Comparison of ENCODE assay signal across 25 cellular contexts in the genomic region with DNA sequence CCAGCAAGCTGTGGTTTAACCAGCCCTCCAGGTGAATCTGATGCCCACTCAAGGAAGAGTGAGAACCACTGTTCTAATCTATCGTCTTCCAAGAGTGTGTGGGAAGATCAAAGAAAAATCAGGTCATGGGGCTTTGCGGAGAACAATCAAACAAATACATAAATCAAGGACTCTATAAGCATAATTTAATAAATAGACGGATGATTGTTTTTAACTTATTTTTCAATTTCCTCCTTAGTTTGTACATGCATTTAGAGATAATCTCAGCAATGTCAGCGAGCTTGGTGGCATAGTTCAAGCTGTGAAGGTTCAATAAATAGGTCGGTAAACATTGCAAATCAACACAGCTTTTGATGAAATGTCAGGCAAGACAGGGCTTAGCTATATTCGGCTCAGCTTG.
"Had no signal": no experiment of that assay in that cellular context is flagged by ENCODE, and none has a peak within 500 bp of the region (broad histone marks: within the 10 kb centered on the region; RNA-seq: fewer than 3 reads in every experiment).

No MANE protein-coding gene starts in this region.

- H3K36me3 ChIP-seq: ascending aorta, cardiac muscle cell, heart left ventricle, pancreas, right atrium auricular region, uterus had no signal

- H3K4me3 ChIP-seq: ascending aorta, cardiac muscle cell, heart left ventricle, pancreas, right atrium auricular region, smooth muscle cell, uterus had no signal

- H3K9me3 ChIP-seq: ascending aorta, heart left ventricle, pancreas, right atrium auricular region, uterus had no signal

- H3K27ac ChIP-seq: ascending aorta, cardiac muscle cell, heart left ventricle, pancreas, right atrium auricular region, uterus had no signal

- H3K4me1 ChIP-seq: ascending aorta, heart left ventricle, pancreas, right atrium auricular region, uterus had no signal

- ATAC-seq: effector memory CD8-positive, alpha-beta T cell; heart left ventricle; naive thymus-derived CD8-positive, alpha-beta T cell; stimulated activated memory B cell treated with anti-CD40 and anti-IgM and Interleukin-4, amounts not matched to agents 10 μg/mL and 1 μg/mL and 100 μg/mL, for 72 hours; stimulated activated naive CD8-positive, alpha-beta T cell treated with anti-CD3 and anti-CD28 coated beads, Interleukin-15, amount 100 ng/mL, for 72 hours had no signal

- DNase-seq: activated CD4-positive, alpha-beta memory T cell treated with anti-CD3 and anti-CD28 coated beads for 36 hours; activated CD4-positive, alpha-beta T cell treated with anti-CD3 and anti-CD28 coated beads, Interleukin-2, amount 10 ng/mL, durations not matched to agents 24 days and 14 days; activated CD4-positive, CD25-positive, alpha-beta regulatory T cell treated with anti-CD3 and anti-CD28 coated beads, Interleukin-2, amount 50 U/mL, for 72 hours; activated CD8-positive, alpha-beta memory T cell treated with anti-CD3 and anti-CD28 coated beads, Interleukin-2, amount 50 U/mL, for 4 hours; activated gamma-delta T cell; activated naive CD4-positive, alpha-beta T cell treated with anti-CD3 and anti-CD28 coated beads, Interleukin-2, amount 10 ng/mL, durations not matched to agents 7 days and 5 days; activated naive CD8-positive, alpha-beta T cell treated with anti-CD3 and anti-CD28 coated beads, Interleukin-2, amount 10 ng/mL, durations not matched to agents 7 days and 5 days; activated T-cell treated with anti-CD3 and anti-CD28 coated beads, Interleukin-2, amount 50 U/mL, for 1 hour; cortex of kidney; effector memory CD8-positive, alpha-beta T cell; heart left ventricle; naive thymus-derived CD8-positive, alpha-beta T cell; nucleus accumbens; pancreas; stimulated activated CD4-positive, alpha-beta T cell treated with anti-CD3 and anti-CD28 coated beads, Interleukin-1b, Interleukin-23, amount 100 ng/mL, for 48 hours; stimulated activated CD4-positive, alpha-beta T cell treated with anti-CD3 and anti-CD28 coated beads, Interleukin-4, amount 100 ng/mL, for 4 hours; stimulated activated CD8-positive, alpha-beta memory T cell treated with anti-CD3 and anti-CD28 coated beads, Interleukin-4, amount 100 ng/mL, for 48 hours; stimulated activated naive CD8-positive, alpha-beta T cell treated with anti-CD3 and anti-CD28 coated beads, Interleukin-15, amount 100 ng/mL, for 72 hours; substantia nigra; uterus had no signal

- H3K4me2 ChIP-seq: smooth muscle cell had no signal

- H3K27me3 ChIP-seq: ascending aorta, cardiac muscle cell, heart left ventricle, right atrium auricular region had no signal
